ENCODE assay signal across 22 cellular contexts in the genomic region with DNA sequence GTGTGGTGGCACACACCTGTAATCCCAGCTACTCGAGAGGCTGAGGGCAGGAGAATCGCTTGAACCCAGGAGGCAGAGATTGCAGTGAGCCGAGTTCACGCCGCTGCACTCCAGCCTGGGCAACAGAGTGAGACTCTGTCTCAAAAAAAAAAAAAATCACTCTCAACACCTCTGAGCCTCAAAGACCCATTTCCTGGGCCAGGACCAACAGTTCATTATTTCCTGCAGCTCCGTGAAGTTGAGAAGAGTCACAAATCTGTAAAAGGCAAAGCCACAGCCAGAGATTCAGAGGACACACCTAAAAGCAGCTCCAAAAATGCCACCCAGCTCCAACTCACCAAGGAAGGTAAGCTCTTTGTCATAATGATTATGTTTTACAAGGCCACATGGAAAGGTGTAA. TPM values are rescaled to one million over a fixed set of nuclear protein-coding genes. Genes with fewer than 3 reads are reported as not detected.
DNase-seq lines count a peak whose midpoint lies in the region; ATAC-seq and TF ChIP-seq lines count a peak whose summit lies in the region.
"Had no signal": no experiment of that assay in that cellular context is flagged by ENCODE, and none has a peak within 500 bp of the region (broad histone marks: within the 10 kb centered on the region; RNA-seq: fewer than 3 reads in every experiment).

No MANE protein-coding gene starts in this region.

- no peaks in the 10 kb centered on the region for H3K9me3 Mint-ChIP-seq in activated CD4-positive, alpha-beta T cell treated with anti-CD3 and anti-CD28 coated beads, Interleukin-2, amount 10 ng/mL, durations not matched to agents 7 days and 5 days
- no peaks in the 10 kb centered on the region for H3K9me3 Mint-ChIP-seq in activated naive CD4-positive, alpha-beta T cell treated with anti-CD3 and anti-CD28 coated beads, Interleukin-2, amount 10 ng/mL, durations not matched to agents 7 days and 5 days
- H3K9me3 Mint-ChIP-seq in naive thymus-derived CD4-positive, alpha-beta T cell, result peaks cover 0 to 2% (median 0%) of the 10 kb centered on the region in 11 donors
- no peaks in the 10 kb centered on the region for H3K9me3 Mint-ChIP-seq in progenitor cell of endocrine pancreas (ENCODE audit: low read depth)
- H3K9me3 Mint-ChIP-seq: CD8-positive, alpha-beta T cell; HFFc6 had no signal

- H3K27me3 Mint-ChIP-seq in activated CD4-positive, alpha-beta T cell treated with anti-CD3 and anti-CD28 coated beads, Interleukin-2, amount 10 ng/mL, durations not matched to agents 7 days and 5 days, result peaks cover 16% of the 10 kb centered on the region
- H3K27me3 Mint-ChIP-seq in activated naive CD4-positive, alpha-beta T cell treated with anti-CD3 and anti-CD28 coated beads, Interleukin-2, amount 10 ng/mL, durations not matched to agents 7 days and 5 days, result peaks cover 33% of the 10 kb centered on the region
- H3K27me3 Mint-ChIP-seq in naive thymus-derived CD4-positive, alpha-beta T cell, result peaks cover 0 to 27% (median 12%) of the 10 kb centered on the region in 5 donors
- H3K27me3 Mint-ChIP-seq in progenitor cell of endocrine pancreas, result peaks cover 31% of the 10 kb centered on the region

- H3K27ac Mint-ChIP-seq in activated CD4-positive, alpha-beta T cell treated with anti-CD3 and anti-CD28 coated beads, Interleukin-2, amount 10 ng/mL, durations not matched to agents 7 days and 5 days, result peak overlapping the region; percentile 71
- H3K27ac Mint-ChIP-seq in activated naive CD4-positive, alpha-beta T cell treated with anti-CD3 and anti-CD28 coated beads, Interleukin-2, amount 10 ng/mL, durations not matched to agents 7 days and 5 days, result peak overlapping the region; percentile 5
- peak overlapping the region in 1 of 9 donors; percentile 36 for H3K27ac Mint-ChIP-seq in naive thymus-derived CD4-positive, alpha-beta T cell
- H3K27ac Mint-ChIP-seq in progenitor cell of endocrine pancreas, result no peak overlapping the region
- H3K27ac Mint-ChIP-seq: B cell; CD4-positive, CD25-positive, alpha-beta regulatory T cell; CD8-positive, alpha-beta T cell; HFFc6 had no signal

- peaks cover 0 to 9% of the 10 kb centered on the region in 2 donors for H3K4me1 ChIP-seq in naive thymus-derived CD4-positive, alpha-beta T cell (ENCODE audit: control insufficient read depth in 2 of 2, insufficient read depth in 2 of 2, low read length in 2 of 2)
- H3K4me1 ChIP-seq: BLaER1, HAP-1 had no signal

- no peaks in the 10 kb centered on the region for H3K36me3 ChIP-seq in naive thymus-derived CD4-positive, alpha-beta T cell (ENCODE audit: control insufficient read depth in 2 of 3, insufficient read depth in 3 of 3, low read length in 3 of 3)
- H3K36me3 ChIP-seq: BLaER1, HAP-1 had no signal

- peaks cover 4% of the 10 kb centered on the region for H3K4me1 Mint-ChIP-seq in activated CD4-positive, alpha-beta T cell treated with anti-CD3 and anti-CD28 coated beads, Interleukin-2, amount 10 ng/mL, durations not matched to agents 7 days and 5 days
- H3K4me1 Mint-ChIP-seq in activated naive CD4-positive, alpha-beta T cell treated with anti-CD3 and anti-CD28 coated beads, Interleukin-2, amount 10 ng/mL, durations not matched to agents 7 days and 5 days, result peaks cover 13% of the 10 kb centered on the region
- peaks cover 0 to 11% (median 6%) of the 10 kb centered on the region in 7 donors for H3K4me1 Mint-ChIP-seq in naive thymus-derived CD4-positive, alpha-beta T cell
- H3K4me1 Mint-ChIP-seq in progenitor cell of endocrine pancreas (ENCODE audit: low read depth), result no peaks in the 10 kb centered on the region
- H3K4me1 Mint-ChIP-seq: B cell; CD4-positive, CD25-positive, alpha-beta regulatory T cell had no signal

- POLR2A ChIA-PET in activated CD4-positive, alpha-beta T cell treated with anti-CD3 and anti-CD28 coated beads, Interleukin-2, amount 10 ng/mL, durations not matched to agents 7 days and 5 days (lab: Charles Lee), result no interaction called here
- POLR2A ChIA-PET in naive thymus-derived CD4-positive, alpha-beta T cell (lab: Charles Lee), result interaction anchor here (1.8 kb wide), 1 partner anchor 15 kb away, joined by 12 read pairs; the partner anchor contains the start of gene NOP56

- no peak for DNase-seq in activated CD4-positive, alpha-beta T cell treated with anti-CD3 and anti-CD28 coated beads, Interleukin-2, amount 10 ng/mL, durations not matched to agents 7 days and 5 days
- DNase-seq in activated CD4-positive, alpha-beta T cell treated with anti-CD3 and anti-CD28 coated beads for 1 hour, result no peak
- DNase-seq in activated naive CD4-positive, alpha-beta T cell treated with anti-CD3 and anti-CD28 coated beads, Interleukin-2, amount 10 ng/mL, durations not matched to agents 7 days and 5 days, result no peak
- no peak for DNase-seq in activated naive CD4-positive, alpha-beta T cell treated with Interleukin-2 at 50 U/mL for 16 hours
- no peak for DNase-seq in naive thymus-derived CD4-positive, alpha-beta T cell
- DNase-seq in mesenteric fat pad (ENCODE audit: low spot score) (no peak), progenitor cell of endocrine pancreas (ENCODE audit: low spot score, unreplicated experiment) (no peak)
- DNase-seq: CD4-positive, CD25-positive, alpha-beta regulatory T cell; CD8-positive, alpha-beta T cell; DMS 273 treated with DMSO at 0.1 percent for 48 hours; DMS79; EL; GDM1; GOT3; HFFc6 had no signal

- no peak overlapping the region for H3K4me3 ChIP-seq in naive thymus-derived CD4-positive, alpha-beta T cell (ENCODE audit: low read length)
- H3K4me3 ChIP-seq: BLaER1, GM12878, HAP-1 had no signal

- no peak overlapping the region for H3K27ac ChIP-seq in naive thymus-derived CD4-positive, alpha-beta T cell (ENCODE audit: low read depth, low read length)
- H3K27ac ChIP-seq: 22Rv1, BLaER1, C4-2B had no signal

- CTCF ChIA-PET in activated CD4-positive, alpha-beta T cell treated with anti-CD3 and anti-CD28 coated beads, Interleukin-2, amount 10 ng/mL, durations not matched to agents 7 days and 5 days (lab: Charles Lee), result interaction anchor here (3.3 kb wide), 1 partner anchor 9 kb away, joined by 7 read pairs; no protein-coding TSS in a partner anchor
- CTCF ChIA-PET in activated naive CD4-positive, alpha-beta T cell treated with anti-CD3 and anti-CD28 coated beads, Interleukin-2, amount 10 ng/mL, durations not matched to agents 7 days and 5 days (lab: Charles Lee), result interaction anchor here (0.6 kb wide), 2 partner anchors 429 to 1827 kb away, joined by 3 read pairs; no protein-coding TSS in a partner anchor
- CTCF ChIA-PET in naive thymus-derived CD4-positive, alpha-beta T cell (lab: Charles Lee), result interaction anchor here (1.7 kb wide), 1 partner anchor 10 kb away, joined by 9 read pairs; no protein-coding TSS in a partner anchor

- peak; percentile 51 for ATAC-seq in naive thymus-derived CD4-positive, alpha-beta T cell
- ATAC-seq in HG03196 (IDR thresholded peaks at IDR 0.05; ENCODE audit: unreplicated experiment), result no peak
- ATAC-seq: CD8-positive, alpha-beta T cell; GM12878 had no signal

- H3K9me3 ChIP-seq in naive thymus-derived CD4-positive, alpha-beta T cell (ENCODE audit: control insufficient read depth in 2 of 3, low read length in 3 of 3), result no peaks in the 10 kb centered on the region
- H3K9me3 ChIP-seq: BLaER1, HAP-1 had no signal

- H3K36me3 Mint-ChIP-seq in activated CD4-positive, alpha-beta T cell treated with anti-CD3 and anti-CD28 coated beads, Interleukin-2, amount 10 ng/mL, durations not matched to agents 7 days and 5 days (ENCODE audit: low read depth), result no peaks in the 10 kb centered on the region
- H3K36me3 Mint-ChIP-seq in activated naive CD4-positive, alpha-beta T cell treated with anti-CD3 and anti-CD28 coated beads, Interleukin-2, amount 10 ng/mL, durations not matched to agents 7 days and 5 days, result peaks cover 4% of the 10 kb centered on the region
- H3K36me3 Mint-ChIP-seq in naive thymus-derived CD4-positive, alpha-beta T cell, result peaks cover 0 to 17% (median 0%) of the 10 kb centered on the region in 5 donors
- H3K36me3 Mint-ChIP-seq in progenitor cell of endocrine pancreas (ENCODE audit: insufficient read depth), result no peaks in the 10 kb centered on the region

- H3K27me3 ChIP-seq in naive thymus-derived CD4-positive, alpha-beta T cell (ENCODE audit: control insufficient read depth in 2 of 2, insufficient read depth in 2 of 2, low read length in 2 of 2), result no peaks in the 10 kb centered on the region
- H3K27me3 ChIP-seq: BLaER1 had no signal

- intact Hi-C loops in naive thymus-derived CD4-positive, alpha-beta T cell (cut with micrococcal nuclease), result no loop called here

- H3K4me3 Mint-ChIP-seq in activated CD4-positive, alpha-beta T cell treated with anti-CD3 and anti-CD28 coated beads, Interleukin-2, amount 10 ng/mL, durations not matched to agents 7 days and 5 days, result no peak overlapping the region
- H3K4me3 Mint-ChIP-seq in activated naive CD4-positive, alpha-beta T cell treated with anti-CD3 and anti-CD28 coated beads, Interleukin-2, amount 10 ng/mL, durations not matched to agents 7 days and 5 days, result no peak overlapping the region
- H3K4me3 Mint-ChIP-seq in naive thymus-derived CD4-positive, alpha-beta T cell, result no peak overlapping the region
- no peak overlapping the region for H3K4me3 Mint-ChIP-seq in progenitor cell of endocrine pancreas (ENCODE audit: low read depth)
- H3K4me3 Mint-ChIP-seq: B cell; CD8-positive, alpha-beta T cell; HFFc6 had no signal

- TF ChIP-seq CTCF in progenitor cell of endocrine pancreas (IDR thresholded peaks at IDR 0.05; ENCODE audit: unreplicated experiment), result no peak

RNA-seq across cellular contexts. Expression of gene NOP56, which starts 15.2 kb away (rescaled TPM):
- 100 to 1,000 TPM; 382 to 387 TPM for total RNA-seq in activated CD4-positive, alpha-beta T cell treated with anti-CD3 and anti-CD28 coated beads, Interleukin-2, amount 10 ng/mL, durations not matched to agents 7 days and 5 days
- total RNA-seq in naive thymus-derived CD4-positive, alpha-beta T cell, result 100 to 1,000 TPM; 216 to 375 (median 287) TPM
- 100 to 1,000 TPM in 1 of 2 donors, 10 to 100 TPM in 1; 89.0 to 129 TPM for polyA plus RNA-seq in naive thymus-derived CD4-positive, alpha-beta T cell
- total RNA-seq in mesenteric fat pad, result 165 TPM
- 271 and 282 TPM in 2 replicates for total RNA-seq in progenitor cell of endocrine pancreas

RNA-seq across cellular contexts. Expression of gene IDH3B, which starts 26.8 kb away (rescaled TPM):
- total RNA-seq in activated CD4-positive, alpha-beta T cell treated with anti-CD3 and anti-CD28 coated beads, Interleukin-2, amount 10 ng/mL, durations not matched to agents 7 days and 5 days, result 100 to 1,000 TPM; 100 to 103 TPM
- total RNA-seq in naive thymus-derived CD4-positive, alpha-beta T cell, result 100 to 1,000 TPM; 105 to 161 (median 107) TPM
- 100 to 1,000 TPM; 101 to 135 TPM for polyA plus RNA-seq in naive thymus-derived CD4-positive, alpha-beta T cell
- total RNA-seq in mesenteric fat pad, result 66.7 TPM
- 98.9 and 108 TPM in 2 replicates for total RNA-seq in progenitor cell of endocrine pancreas

RNA-seq across cellular contexts. Expression of gene EBF4, which starts 55.3 kb away (rescaled TPM):
- total RNA-seq in activated CD4-positive, alpha-beta T cell treated with anti-CD3 and anti-CD28 coated beads, Interleukin-2, amount 10 ng/mL, durations not matched to agents 7 days and 5 days, result under 1 TPM; 0.27 to 0.64 TPM
- total RNA-seq in naive thymus-derived CD4-positive, alpha-beta T cell, result 10 to 100 TPM in 1 of 5 experiments, 1 to 10 TPM in 4; 5.2 to 10.5 (median 7.7) TPM
- polyA plus RNA-seq in naive thymus-derived CD4-positive, alpha-beta T cell, result under 1 TPM; 0.09 to 0.33 TPM
- 6.0 TPM for total RNA-seq in mesenteric fat pad
- total RNA-seq in progenitor cell of endocrine pancreas, result 63.8 and 64.9 TPM in 2 replicates
- polyA plus RNA-seq: GM12878 had no signal
